Comparison of ENCODE assay signal across 9 cellular contexts in genomic region chr12:112907415-112908157, GRCh38. TPM values are rescaled to one million over a fixed set of nuclear protein-coding genes. Genes with fewer than 3 reads are reported as not detected.
DNase-seq lines count a peak whose midpoint lies in the region; ATAC-seq, FAIRE-seq and TF ChIP-seq lines count a peak whose summit lies in the region.
"Had no signal": no experiment of that assay in that cellular context is flagged by ENCODE, and none has a peak within 500 bp of the region (broad histone marks: within the 10 kb centered on the region; RNA-seq: fewer than 3 reads in every experiment).

No MANE protein-coding gene starts in this region.

- CTCF ChIA-PET in Calu3 (lab: Charles Lee) (interaction anchor here (1.0 to 1.9 kb wide), 8 partner anchors 13 to 86 kb away, joined by 3 to 9 read pairs (median 4); partner anchors contain the start of genes OAS2 and OAS3), HEK293T (lab: Yijun Ruan, JAX) (interaction anchor here (0.6 kb wide), 1 partner anchor 1118 kb away, joined by 10 read pairs; no protein-coding TSS in a partner anchor)

- no peaks in the 10 kb centered on the region for H3K9me3 ChIP-seq in pancreas
- H3K9me3 ChIP-seq: body of pancreas had no signal

- H3K4me3 ChIP-seq in pancreas: peak overlapping the region in 3 of 4 donors; percentile 3 to 41 (median 32)

- H3K36me3 ChIP-seq in pancreas: no peaks in the 10 kb centered on the region

- H3K9me3 Mint-ChIP-seq in Calu3 (ENCODE audit: low read depth, unreplicated experiment): no peaks in the 10 kb centered on the region
- peaks cover 17% of the 10 kb centered on the region for H3K9me3 Mint-ChIP-seq in dendritic cell treated with granulocyte-macrophage colony-stimulating factor and Interleukin-4, amounts not matched to agents 40 ng/mL and 50 ng/mL, for 4 days

- H3K27ac ChIP-seq in pancreas: peak overlapping the region in 2 of 4 donors; percentile 5 to 56

- H3K36me3 Mint-ChIP-seq in Calu3 (ENCODE audit: insufficient read depth, unreplicated experiment): peaks cover 31% of the 10 kb centered on the region
- H3K36me3 Mint-ChIP-seq in dendritic cell treated with granulocyte-macrophage colony-stimulating factor and Interleukin-4, amounts not matched to agents 40 ng/mL and 50 ng/mL, for 4 days (ENCODE audit: low read depth): peaks cover 45% of the 10 kb centered on the region

- H3K4me3 Mint-ChIP-seq in Calu3 (ENCODE audit: low read depth, unreplicated experiment): peak overlapping the region; percentile 74
- H3K4me3 Mint-ChIP-seq in dendritic cell treated with granulocyte-macrophage colony-stimulating factor and Interleukin-4, amounts not matched to agents 40 ng/mL and 50 ng/mL, for 4 days: peak overlapping the region; percentile 83

- no peaks in the 10 kb centered on the region for H3K27me3 ChIP-seq in pancreas
- H3K27me3 ChIP-seq: body of pancreas had no signal

- WGBS in pancreas, 2 donors: 70 to 72% methylated on average over 7 of the region's 7 CpGs

- no peak for FAIRE-seq in pancreas (lab: Jason Lieb, UNC)

- DNase-seq in Calu3 (no peak), HT-29 (ENCODE audit: low spot score) (peak; percentile 33), pancreas (no peak), NCI-H1436 treated with DMSO at 0.1 percent for 48 hours (lab: John Stamatoyannopoulos, UW) (no peak), HEK293T (ENCODE audit: extremely low spot score) (no peak)
- DNase-seq in stimulated activated CD8-positive, alpha-beta memory T cell treated with anti-CD3 and anti-CD28 coated beads, Interleukin-4, amount 100 ng/mL, for 48 hours: no peak

- intact Hi-C loops in Calu3 (cut with micrococcal nuclease; ENCODE audit: unreplicated experiment) (loop anchor here (2.0 kb wide), 1 partner anchor 13 kb away; no protein-coding TSS in a partner anchor), pancreas (cut with DNase I) (no loop called here)
- intact Hi-C loops in dendritic cell treated with granulocyte-macrophage colony-stimulating factor and Interleukin-4, amounts not matched to agents 40 ng/mL and 50 ng/mL, for 4 days (cut with micrococcal nuclease): loop anchor here (1.0 to 5.0 kb wide), 3 partner anchors 31 to 235 kb away; partner anchors contain the start of genes OAS2 and OAS3

- ATAC-seq in GM21367 (IDR thresholded peaks at IDR 0.05; ENCODE audit: unreplicated experiment) (peak; percentile 42), pancreas (peak in 3 of 4 donors; percentile 15 to 64 (median 59))

- peaks cover 42% of the 10 kb centered on the region for H3K4me1 Mint-ChIP-seq in Calu3 (ENCODE audit: low read depth, unreplicated experiment)
- peaks cover 71% of the 10 kb centered on the region for H3K4me1 Mint-ChIP-seq in dendritic cell treated with granulocyte-macrophage colony-stimulating factor and Interleukin-4, amounts not matched to agents 40 ng/mL and 50 ng/mL, for 4 days (ENCODE audit: low read depth)

- H3K27ac Mint-ChIP-seq in Calu3 (ENCODE audit: unreplicated experiment): peak overlapping the region; percentile 17
- peak overlapping the region; percentile 90 for H3K27ac Mint-ChIP-seq in dendritic cell treated with granulocyte-macrophage colony-stimulating factor and Interleukin-4, amounts not matched to agents 40 ng/mL and 50 ng/mL, for 4 days

- no peaks in the 10 kb centered on the region for H3K27me3 Mint-ChIP-seq in Calu3 (ENCODE audit: unreplicated experiment)
- H3K27me3 Mint-ChIP-seq in dendritic cell treated with granulocyte-macrophage colony-stimulating factor and Interleukin-4, amounts not matched to agents 40 ng/mL and 50 ng/mL, for 4 days: no peaks in the 10 kb centered on the region

- TF ChIP-seq CTCF in Calu3 (IDR thresholded peaks at IDR 0.05; ENCODE audit: unreplicated experiment): no peak
- no peak for TF ChIP-seq CTCF in pancreas (IDR thresholded peaks at IDR 0.05)

- BruUV-seq in Calu3 (replicated peaks; lab: Mats Ljungman, UMichigan): no TSS peak

- peaks cover 0 to 17% (median 0%) of the 10 kb centered on the region in 3 donors for H3K4me1 ChIP-seq in pancreas

- POLR2A ChIA-PET in HEK293T (lab: Yijun Ruan, JAX): no interaction called here

TF ChIP-seq in HEK293T, 16 proteins besides CTCF, POLR2A, EP300 and RAD21:
- TF ChIP-seq FOXK2 (IDR thresholded peaks at IDR 0.05) (no peak), HDGF (IDR thresholded peaks at IDR 0.05; ENCODE audit: borderline replicate concordance) (no peak), SP1 (IDR thresholded peaks at IDR 0.05) (no peak), SUZ12 (IDR thresholded peaks at IDR 0.05) (no peak), NFRKB (IDR thresholded peaks at IDR 0.05) (no peak), LEF1 (IDR thresholded peaks at IDR 0.05; ENCODE audit: borderline replicate concordance) (no peak), CTBP1 (IDR thresholded peaks at IDR 0.05; ENCODE audit: borderline replicate concordance) (no peak), ARNT (IDR thresholded peaks at IDR 0.05) (no peak), L3MBTL2 (conservative IDR thresholded peaks at IDR 0.05) (no peak), PKNOX1 (IDR thresholded peaks at IDR 0.05) (no peak), FOXM1 (IDR thresholded peaks at IDR 0.05; ENCODE audit: borderline replicate concordance) (no peak), FOXA1 (IDR thresholded peaks at IDR 0.05) (no peak), ELF4 (IDR thresholded peaks at IDR 0.05) (no peak)
TF ChIP-seq in HEK293T: peak in this region for 0.

RNA-seq across cellular contexts. Expression of gene OAS1, which starts 0.8 kb away (rescaled TPM):
- total RNA-seq in Calu3 (2022) (170 and 429 TPM in 2 replicates), pancreas (10 to 100 TPM in 1 of 6 donors, 1 to 10 TPM in 4, under 1 TPM in 1; 0.91 to 10.9 (median 3.0) TPM)
- 51.0 and 54.3 TPM in 2 replicates for total RNA-seq in HT-29 (2014; rRNA removed; shearing (Covaris generic))
- 1 to 10 TPM; 3.0 to 4.0 TPM for polyA plus RNA-seq in pancreas

RNA-seq across cellular contexts. Expression of gene OAS3, which starts 30.7 kb away (rescaled TPM):
- total RNA-seq in Calu3 (2022): 159 and 326 TPM in 2 replicates
- total RNA-seq in HT-29 (2014; rRNA removed; shearing (Covaris generic)): 53.9 and 70.9 TPM in 2 replicates
- 1 to 10 TPM; 2.6 to 8.8 (median 4.6) TPM for total RNA-seq in pancreas
- polyA plus RNA-seq in pancreas: 1 to 10 TPM; 1.7 to 2.3 TPM

Comparison
In these comparisons a context has a peak if more than half of its experiments do, and no peak if none do; other contexts are left out.
1. intact Hi-C loops: an anchor here in Calu3 (2.0 kb wide) and dendritic cell treated with granulocyte-macrophage colony-stimulating factor and Interleukin-4, amounts not matched to agents 40 ng/mL and 50 ng/mL, for 4 days (1.0 to 5.0 kb wide); none called in pancreas.